ENCODE assay signal across 2 cellular contexts in the genomic region with DNA sequence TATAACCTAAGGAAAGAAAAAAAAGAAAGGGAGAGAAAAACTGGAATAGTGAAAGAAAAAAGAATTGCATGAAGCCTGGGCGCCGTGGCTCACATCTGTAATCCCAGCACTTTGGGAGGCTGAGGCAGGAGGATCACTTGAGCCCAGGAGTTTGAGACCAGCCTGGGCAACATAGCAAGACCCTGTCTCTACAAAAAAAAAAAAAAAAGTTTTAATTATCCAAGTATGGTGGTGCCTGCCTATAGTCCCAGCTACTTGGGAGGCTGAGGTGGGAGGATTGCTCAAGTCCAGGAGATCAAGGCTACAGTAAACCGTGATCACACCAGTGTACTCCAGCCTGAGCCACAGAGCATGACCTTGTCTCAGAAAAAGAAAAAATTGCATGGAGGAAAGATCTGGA. TPM values are rescaled to one million over a fixed set of nuclear protein-coding genes. Genes with fewer than 3 reads are reported as not detected.
"Had no signal": no experiment of that assay in that cellular context is flagged by ENCODE, and none has a peak within 500 bp of the region (broad histone marks: within the 10 kb centered on the region; RNA-seq: fewer than 3 reads in every experiment).

No MANE protein-coding gene starts in this region.

RNA-seq across cellular contexts. Expression of gene ENG, which starts 27.3 kb away (rescaled TPM):
- total RNA-seq: OCI-LY7 had no signal

RNA-seq across cellular contexts. Expression of gene PIP5KL1, which starts 48.9 kb away (rescaled TPM):
- total RNA-seq: Right ventricle myocardium inferior had no signal
